10 cellular contexts compared by ENCODE assay signal in genomic region chr2:18404708-18405107, GRCh38.
A peak's percentile ranks its signal among the peaks of the same experiment; 100 is the strongest.
DNase-seq lines count a peak whose midpoint lies in the region; ATAC-seq and TF ChIP-seq lines count a peak whose summit lies in the region.
"Had no signal": no experiment of that assay in that cellular context is flagged by ENCODE, and none has a peak within 500 bp of the region (broad histone marks: within the 10 kb centered on the region; RNA-seq: fewer than 3 reads in every experiment).

No MANE protein-coding gene starts in this region.

- CTCF ChIA-PET in HCT116 (lab: Charles Lee), result interaction anchor here (1.2 kb wide), 2 partner anchors 9 to 12 kb away, joined by 5 read pairs; no protein-coding TSS in a partner anchor

- POLR2A ChIA-PET in HCT116 (lab: Charles Lee), result no interaction called here

- H3K36me3 ChIP-seq in HCT116 (ENCODE audit: control insufficient read depth in 1 of 2, insufficient read depth in 2 of 2, low read length in 2 of 2) (no peaks in the 10 kb centered on the region), RWPE2 (ENCODE audit: low read depth) (no peaks in the 10 kb centered on the region), hepatocyte (replicated peaks; ENCODE audit: insufficient read depth, low read depth) (no peaks in the 10 kb centered on the region)

- peak; percentile 50 for TF ChIP-seq RAD21 in HCT116 (IDR thresholded peaks at IDR 0.05; ENCODE audit: low read depth)

- 53% methylated on average over 5 of the region's 5 CpGs for WGBS in hepatocyte (ENCODE audit: low lambda C conversion rate, missing lambda C conversion rate)

- no peaks in the 10 kb centered on the region for H3K4me1 ChIP-seq in HCT116 (ENCODE audit: control insufficient read depth in 1 of 2, insufficient read depth in 2 of 2, low read length in 2 of 2)
- H3K4me1 ChIP-seq in RWPE2 (ENCODE audit: insufficient read depth, poor library complexity, severe bottlenecking), result no peaks in the 10 kb centered on the region
- peaks cover 8% of the 10 kb centered on the region for H3K4me1 ChIP-seq in hepatocyte (ENCODE audit: insufficient read depth)

- no peaks in the 10 kb centered on the region for H4K20me1 ChIP-seq in HCT116 (ENCODE audit: insufficient read depth)
- no peaks in the 10 kb centered on the region for H4K20me1 ChIP-seq in hepatocyte (ENCODE audit: insufficient read depth, poor library complexity, severe bottlenecking)

- H3K9me3 ChIP-seq in HCT116 (ENCODE audit: control insufficient read depth in 1 of 2, insufficient read depth in 1 of 2, low read depth in 1 of 2, low read length in 2 of 2) (no peaks in the 10 kb centered on the region), RWPE2 (ENCODE audit: severe bottlenecking) (no peaks in the 10 kb centered on the region), hepatocyte (ENCODE audit: low read depth) (no peaks in the 10 kb centered on the region)

- peak; percentile 12 for DNase-seq in HCT116 (ENCODE audit: low read depth, low spot score)
- no peak for DNase-seq in RWPE2 (ENCODE audit: low spot score)
- peak; percentile 14 for DNase-seq in hepatocyte (ENCODE audit: low spot score)
- no peak for DNase-seq in NCI-H748 treated with DMSO at 0.1 percent for 48 hours (lab: John Stamatoyannopoulos, UW)
- DNase-seq in stimulated activated naive CD4-positive, alpha-beta T cell (lab: John Stamatoyannopoulos, UW), result no peak
- DNase-seq: central memory CD4-positive, alpha-beta T cell; EL had no signal

- H3K4me3 ChIP-seq in HCT116 (replicated peaks in 1 of 2; ENCODE audit: low read depth in 1 of 2, low read length in 2 of 2) (no peak overlapping the region), RWPE2 (ENCODE audit: severe bottlenecking) (no peak overlapping the region), hepatocyte (no peak overlapping the region)

- intact Hi-C loops in HCT116 (cut with micrococcal nuclease), result no loop called here

- RAD21 ChIA-PET in HCT116 (lab: Charles Lee; ENCODE audit: low non-redundant PET in 1 of 2, low total read pairs in 2 of 2, uncharacterized antibody in 2 of 2, unreplicated experiment in 2 of 2), result no interaction called here

- H3K79me2 ChIP-seq in HCT116 (ENCODE audit: insufficient read depth, low read length), result no peaks in the 10 kb centered on the region
- H3K79me2 ChIP-seq in hepatocyte, result no peaks in the 10 kb centered on the region

- H2AFZ ChIP-seq in HCT116 (ENCODE audit: low read depth, low read length, poor library complexity, severe bottlenecking) (no peak overlapping the region), hepatocyte (no peak overlapping the region)

- no peak overlapping the region for H3K4me2 ChIP-seq in HCT116 (ENCODE audit: low read length)
- peak overlapping the region; percentile 31 for H3K4me2 ChIP-seq in hepatocyte

- H3K9me2 ChIP-seq in HCT116 (ENCODE audit: insufficient read depth), result no peaks in the 10 kb centered on the region
- H3K9me2 ChIP-seq in hepatocyte (replicated peaks; ENCODE audit: insufficient read depth), result no peaks in the 10 kb centered on the region

- ATAC-seq in HCT116, result peak; percentile 80
- ATAC-seq in RWPE2 (ENCODE audit: low read depth), result no peak
- no peak for ATAC-seq in GM21737 (IDR thresholded peaks at IDR 0.05; ENCODE audit: unreplicated experiment)
- ATAC-seq in HG02763 (IDR thresholded peaks at IDR 0.05; ENCODE audit: unreplicated experiment), result no peak

- BruUV-seq in HCT116 (replicated peaks; lab: Mats Ljungman, UMichigan), result no TSS peak

- H3K27me3 ChIP-seq in HCT116 (ENCODE audit: insufficient read depth, low read length), result peaks cover 7% of the 10 kb centered on the region; the same call in 1 of the 2 replicates
- H3K27me3 ChIP-seq in RWPE2 (ENCODE audit: insufficient read depth, poor library complexity, severe bottlenecking), result no peaks in the 10 kb centered on the region
- no peaks in the 10 kb centered on the region for H3K27me3 ChIP-seq in hepatocyte

- H3K9ac ChIP-seq in HCT116 (ENCODE audit: low read length), result no peak overlapping the region

- no peak for TF ChIP-seq POLR2A in HCT116 (IDR thresholded peaks at IDR 0.05; ENCODE audit: borderline replicate concordance, extremely low read depth, insufficient read depth, insufficient read length)

- TF ChIP-seq CTCF in C4-2B (conservative IDR thresholded peaks at IDR 0.05) (peak; percentile 71), HCT116 (IDR thresholded peaks at IDR 0.05 in 2 of 3, conservative IDR thresholded peaks at IDR 0.05 in 1 of 3; ENCODE audit: borderline replicate concordance in 1 of 3, insufficient read depth in 1 of 3, low read depth in 2 of 3, low read length in 2 of 3) (peak in 2 of 3 experiments; percentile 64 to 80; a peak in 4 of 6 replicates), RWPE2 (IDR thresholded peaks at IDR 0.05; ENCODE audit: poor library complexity, severe bottlenecking) (peak; percentile 23), hepatocyte (IDR thresholded peaks at IDR 0.05; ENCODE audit: poor library complexity) (peak; percentile 36)

- H3K27ac ChIP-seq in C4-2B, result no peak overlapping the region
- H3K27ac ChIP-seq in HCT116 (ENCODE audit: low read depth, low read length), result no peak overlapping the region
- H3K27ac ChIP-seq in RWPE2 (ENCODE audit: poor library complexity, severe bottlenecking), result no peak overlapping the region
- H3K27ac ChIP-seq in hepatocyte, result peak overlapping the region; percentile 55

TF ChIP-seq in HCT116, 20 proteins besides CTCF, POLR2A, EP300 and RAD21:
- TF ChIP-seq CBX3 (IDR thresholded peaks at IDR 0.05; ENCODE audit: low read depth) (0 out of 2 replicates have a peak, but pooled peaks have one; percentile 14), SIN3A (IDR thresholded peaks at IDR 0.05; ENCODE audit: low read depth) (no peak)

Comparison
In these comparisons a context has a peak if more than half of its experiments do, and no peak if none do; other contexts are left out.
1. DNase-seq: peak in HCT116 (single experiment) and hepatocyte (single experiment); none in RWPE2 (single experiment), NCI-H748 treated with DMSO at 0.1 percent for 48 hours (single experiment) and stimulated activated naive CD4-positive, alpha-beta T cell (0 of 6).
2. Peak in every context shown above with its lines, with median percentiles within 50 percentile points of each other: CTCF ChIP-seq.